ENCODE assay signal across 9 cellular contexts in genomic region chr20:36860811-36861624, GRCh38. TPM values are rescaled to one million over a fixed set of nuclear protein-coding genes. Genes with fewer than 3 reads are reported as not detected.
DNase-seq lines count a peak whose midpoint lies in the region; ATAC-seq and TF ChIP-seq lines count a peak whose summit lies in the region.
"Had no signal": no experiment of that assay in that cellular context is flagged by ENCODE, and none has a peak within 500 bp of the region (broad histone marks: within the 10 kb centered on the region; RNA-seq: fewer than 3 reads in every experiment).

No MANE protein-coding gene starts in this region.

- H3K4me3 ChIP-seq in hepatocyte, result no peak overlapping the region
- H3K4me3 ChIP-seq in spleen, result peak overlapping the region in 5 of 8 donors; percentile 51 to 86 (median 61)

- peak overlapping the region; percentile 92 for H3K27ac Mint-ChIP-seq in HFFc6
- H3K27ac Mint-ChIP-seq in activated B cell treated with CpG ODN at 0.5 μM for 24 hours, result peak overlapping the region; percentile 30

- intact Hi-C loops in activated B cell treated with CpG ODN at 0.5 μM for 24 hours (cut with micrococcal nuclease), result loop anchor here (5.0 kb wide), 1 partner anchor 34 kb away; no protein-coding TSS in a partner anchor
- intact Hi-C loops in spleen (cut with DNase I; ENCODE audit: low total_unique reads), result no loop called here

- H3K4me3 Mint-ChIP-seq in HFFc6 (peak overlapping the region; percentile 92), activated B cell treated with CpG ODN at 0.5 μM for 24 hours (peak overlapping the region; percentile 78)

- peak overlapping the region; percentile 98 for H3K4me2 ChIP-seq in hepatocyte

- H3K9me3 Mint-ChIP-seq in HFFc6, result no peaks in the 10 kb centered on the region
- H3K9me3 Mint-ChIP-seq in activated B cell treated with CpG ODN at 0.5 μM for 24 hours, result no peaks in the 10 kb centered on the region
- H3K9me3 Mint-ChIP-seq: stimulated activated naive CD8-positive, alpha-beta T cell treated with anti-CD3 and anti-CD28 coated beads, Interleukin-15, amount 100 ng/mL, for 72 hours had no signal

- H3K27me3 Mint-ChIP-seq in HFFc6 (ENCODE audit: insufficient read depth) (peaks cover 1% of the 10 kb centered on the region), activated B cell treated with CpG ODN at 0.5 μM for 24 hours (no peaks in the 10 kb centered on the region)

- H3K36me3 Mint-ChIP-seq in HFFc6 (ENCODE audit: low read depth) (peaks cover 15% of the 10 kb centered on the region), activated B cell treated with CpG ODN at 0.5 μM for 24 hours (ENCODE audit: low read depth) (peaks cover 11% of the 10 kb centered on the region)

- TF ChIP-seq CTCF in HFFc6 (IDR thresholded peaks at IDR 0.05) (no peak), activated B cell treated with CpG ODN at 0.5 μM for 24 hours (IDR thresholded peaks at IDR 0.05) (no peak), hepatocyte (IDR thresholded peaks at IDR 0.05; ENCODE audit: poor library complexity) (no peak), spleen (IDR thresholded peaks at IDR 0.05 in 8 of 11, conservative IDR thresholded peaks at IDR 0.05 in 3 of 11) (no peak)

- H3K4me1 Mint-ChIP-seq in HFFc6 (ENCODE audit: low read depth) (peaks cover 56% of the 10 kb centered on the region), activated B cell treated with CpG ODN at 0.5 μM for 24 hours (peaks cover 76% of the 10 kb centered on the region)

- H3K9me3 ChIP-seq in hepatocyte (ENCODE audit: low read depth) (no peaks in the 10 kb centered on the region), spleen (no peaks in the 10 kb centered on the region)

- H4K20me1 ChIP-seq in hepatocyte (ENCODE audit: insufficient read depth, poor library complexity, severe bottlenecking), result peaks cover 48% of the 10 kb centered on the region

- H3K27me3 ChIP-seq in hepatocyte (no peaks in the 10 kb centered on the region), spleen (replicated peaks in 1 of 7) (peaks cover 0 to 33% (median 0%) of the 10 kb centered on the region in 7 donors)

- 83% methylated on average over 14 of the region's 14 CpGs for WGBS in hepatocyte (ENCODE audit: low lambda C conversion rate, missing lambda C conversion rate)
- WGBS in spleen, 5 donors, result 83 to 89% (median 85%) methylated on average over 11 to 14 of the region's 14 CpGs

- H3K36me3 ChIP-seq in hepatocyte (replicated peaks; ENCODE audit: insufficient read depth, low read depth) (no peaks in the 10 kb centered on the region), spleen (no peaks in the 10 kb centered on the region)

- POLR2A ChIA-PET in activated B cell treated with CpG ODN at 0.5 μM for 24 hours (lab: Charles Lee), result interaction anchor here (4.3 to 5.2 kb wide), 2 partner anchors 15 to 25 kb away, joined by 44 to 55 read pairs; no protein-coding TSS in a partner anchor

- no peak overlapping the region for H2AFZ ChIP-seq in hepatocyte

- TF ChIP-seq POLR2A in spleen (IDR thresholded peaks at IDR 0.05), result no peak

- DNase-seq in HFFc6, result no peak
- DNase-seq in activated B cell treated with CpG ODN at 0.5 μM for 24 hours, result no peak
- DNase-seq in hepatocyte (ENCODE audit: low spot score), result no peak
- DNase-seq in spleen, result no peak
- no peak for DNase-seq in NK-92 (lab: John Stamatoyannopoulos, UW; ENCODE audit: unreplicated experiment)
- DNase-seq in stimulated activated CD4-positive, alpha-beta T cell treated with anti-CD3 and anti-CD28 coated beads, Interleukin-2, amount 100 ng/mL, for 24 hours, result no peak
- no peak for DNase-seq in SIG-M5 treated with dmso at 0.1 percent for 504 hours (lab: John Stamatoyannopoulos, UW; ENCODE audit: unreplicated experiment)
- DNase-seq: stimulated activated naive CD8-positive, alpha-beta T cell treated with anti-CD3 and anti-CD28 coated beads, Interleukin-15, amount 100 ng/mL, for 72 hours had no signal

- peaks cover 38% of the 10 kb centered on the region for H3K4me1 ChIP-seq in hepatocyte (ENCODE audit: insufficient read depth)
- peaks cover 18 to 82% (median 72%) of the 10 kb centered on the region in 6 donors for H3K4me1 ChIP-seq in spleen

- no peak for ATAC-seq in activated B cell treated with CpG ODN at 0.5 μM for 24 hours (ENCODE audit: low read depth)
- ATAC-seq in HG03354 (IDR thresholded peaks at IDR 0.05; ENCODE audit: poor library complexity, severe bottlenecking, unreplicated experiment), result no peak
- ATAC-seq: stimulated activated naive CD8-positive, alpha-beta T cell treated with anti-CD3 and anti-CD28 coated beads, Interleukin-15, amount 100 ng/mL, for 72 hours had no signal

- CTCF ChIA-PET in activated B cell treated with CpG ODN at 0.5 μM for 24 hours (lab: Charles Lee), result interaction anchor here (0.9 to 4.9 kb wide), 2 partner anchors 52 to 106 kb away, joined by 5 to 37 read pairs; no protein-coding TSS in a partner anchor

- no peak overlapping the region for H3K27ac ChIP-seq in hepatocyte
- H3K27ac ChIP-seq in spleen, result peak overlapping the region in 6 of 8 donors; percentile 46 to 86 (median 78)

- no peaks in the 10 kb centered on the region for H3K9me2 ChIP-seq in hepatocyte (replicated peaks; ENCODE audit: insufficient read depth)

- H3K79me2 ChIP-seq in hepatocyte, result peaks cover 63% of the 10 kb centered on the region

RNA-seq across cellular contexts. Expression of gene TLDC2, which starts 14.9 kb away (rescaled TPM):
- total RNA-seq in HFFc6 (2021; fragmentation: NEBNext Ultra II Directional; extraction: Animal tissue kit (Norgen Biotek cat#: 25700)), result under 1 TPM; 0.17 to 0.55 (median 0.39) TPM
- total RNA-seq in activated B cell treated with CpG ODN at 0.5 μM for 24 hours, result not detected in 2 replicates
- total RNA-seq in hepatocyte, result 1.6 and 2.9 TPM in 2 replicates
- 0.68 and 1.2 TPM in 2 replicates for polyA plus RNA-seq in hepatocyte
- total RNA-seq in spleen, result not detected
- under 1 TPM; 0.05 to 0.16 (median 0.11) TPM for polyA plus RNA-seq in spleen
